Comparison of ENCODE assay signal across 18 cellular contexts in the genomic region with DNA sequence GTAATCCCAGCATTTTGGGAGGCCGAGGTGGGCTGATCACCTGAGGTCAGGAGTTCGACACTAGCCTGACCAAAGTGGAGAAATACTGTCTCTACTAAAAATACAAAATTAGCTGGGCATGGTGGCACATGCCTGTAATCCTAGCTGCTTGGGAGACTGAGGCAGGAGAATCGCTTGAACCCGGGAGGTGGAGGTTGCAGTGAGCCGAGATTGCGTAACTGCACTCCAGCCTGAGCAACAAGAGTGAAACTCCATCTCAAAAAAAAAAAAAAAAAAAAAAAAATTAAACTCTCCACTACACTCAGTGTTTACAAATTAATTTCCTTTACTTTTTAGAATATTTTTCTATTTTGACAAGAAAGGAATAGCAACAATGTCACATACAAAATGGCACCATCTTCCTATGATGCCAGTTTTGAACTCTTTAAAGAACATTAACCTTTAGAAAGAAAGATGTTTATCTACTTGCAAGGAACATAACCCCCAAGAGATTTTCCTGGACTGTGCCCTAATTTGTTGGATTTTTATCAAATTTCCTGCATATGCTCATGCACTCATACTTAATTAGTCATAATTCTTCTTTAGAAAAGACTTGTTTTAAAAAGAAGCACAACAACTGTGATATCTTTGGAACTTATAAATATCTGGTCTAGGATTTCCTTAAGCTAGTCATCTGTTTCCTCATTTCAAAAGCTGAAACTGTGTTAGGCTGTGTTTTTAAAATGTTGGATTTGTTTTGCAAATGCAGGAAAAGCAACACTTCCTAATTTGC. TPM values are rescaled to one million over a fixed set of nuclear protein-coding genes. Genes with fewer than 3 reads are reported as not detected.
A peak's percentile ranks its signal among the peaks of the same experiment; 100 is the strongest.
DNase-seq lines count a peak whose midpoint lies in the region; ATAC-seq and TF ChIP-seq lines count a peak whose summit lies in the region.
"Had no signal": no experiment of that assay in that cellular context is flagged by ENCODE, and none has a peak within 500 bp of the region (broad histone marks: within the 10 kb centered on the region; RNA-seq: fewer than 3 reads in every experiment).

No MANE protein-coding gene starts in this region.

- intact Hi-C loops in left ventricle myocardium superior (cut with micrococcal nuclease), result no loop called here
- intact Hi-C loops in Right ventricle myocardium inferior (cut with DNase I), result no loop called here

- no peaks in the 10 kb centered on the region for H3K9me3 ChIP-seq in hepatocyte (ENCODE audit: low read depth)
- H3K9me3 ChIP-seq: Caco-2, uterus had no signal

- H3K27ac ChIP-seq in hepatocyte (peak overlapping the region; percentile 7), GM23338 (ENCODE audit: low read depth) (no peak overlapping the region)
- H3K27ac ChIP-seq: parathyroid adenoma had no signal

- H4K20me1 ChIP-seq in hepatocyte (ENCODE audit: insufficient read depth, poor library complexity, severe bottlenecking), result no peaks in the 10 kb centered on the region
- H4K20me1 ChIP-seq in GM23338 (replicated peaks; ENCODE audit: insufficient read depth), result no peaks in the 10 kb centered on the region

- H3K9me2 ChIP-seq in hepatocyte (replicated peaks; ENCODE audit: insufficient read depth) (no peaks in the 10 kb centered on the region), GM23338 (ENCODE audit: insufficient read depth) (no peaks in the 10 kb centered on the region)

- no peak overlapping the region for H3K4me2 ChIP-seq in hepatocyte
- H3K4me2 ChIP-seq in GM23338, result no peak overlapping the region

- H3K4me1 Mint-ChIP-seq in GM23338, result no peaks in the 10 kb centered on the region

- no peaks in the 10 kb centered on the region for H3F3A ChIP-seq in GM23338 (replicated peaks; ENCODE audit: low read depth)

- no peaks in the 10 kb centered on the region for H3K36me3 Mint-ChIP-seq in GM23338 (ENCODE audit: low read depth)
- H3K36me3 Mint-ChIP-seq: brain had no signal

- no peak overlapping the region for H3K4me3 ChIP-seq in hepatocyte
- H3K4me3 ChIP-seq in GM23338, result no peak overlapping the region
- H3K4me3 ChIP-seq: uterus had no signal

- DNase-seq in left ventricle myocardium superior (no peak), Right ventricle myocardium inferior (ENCODE audit: missing footprints) (no peak), amniotic epithelial cell (ENCODE audit: low read depth) (peak; percentile 21), hepatocyte (ENCODE audit: low spot score) (no peak), GM23338 (ENCODE audit: low spot score) (no peak), AG20443 (ENCODE audit: low spot score) (no peak)
- DNase-seq: activated CD4-positive, alpha-beta T cell treated with anti-CD3 and anti-CD28 coated beads for 48 hours; activated naive CD4-positive, alpha-beta T cell treated with Interleukin-2 at 50 U/mL for 16 hours; Caco-2; effector CD4-positive, alpha-beta T cell; NCI-H1694; T1000; uterus had no signal

- peaks cover 6% of the 10 kb centered on the region for H3K4me1 ChIP-seq in hepatocyte (ENCODE audit: insufficient read depth)
- no peaks in the 10 kb centered on the region for H3K4me1 ChIP-seq in GM23338 (ENCODE audit: insufficient read depth)
- H3K4me1 ChIP-seq: parathyroid adenoma, uterus had no signal

- WGBS in hepatocyte (ENCODE audit: low lambda C conversion rate, missing lambda C conversion rate), result 97% methylated on average over 6 of the region's 6 CpGs

- no peaks in the 10 kb centered on the region for H3K27me3 Mint-ChIP-seq in GM23338 (ENCODE audit: insufficient read depth, low read depth, poor library complexity)
- H3K27me3 Mint-ChIP-seq: brain; stimulated activated naive CD8-positive, alpha-beta T cell treated with anti-CD3 and anti-CD28 coated beads, Interleukin-15, Interleukin-2, amounts not matched to agents 100 ng/mL and 50 ng/mL, for 24 hours had no signal

- H2AFZ ChIP-seq in hepatocyte (no peak overlapping the region), GM23338 (no peak overlapping the region)
- H2AFZ ChIP-seq: parathyroid adenoma had no signal

- no peaks in the 10 kb centered on the region for H3K9me3 Mint-ChIP-seq in GM23338
- H3K9me3 Mint-ChIP-seq: stimulated activated naive CD8-positive, alpha-beta T cell treated with anti-CD3 and anti-CD28 coated beads, Interleukin-15, Interleukin-2, amounts not matched to agents 100 ng/mL and 50 ng/mL, for 24 hours had no signal

- ATAC-seq in left ventricle myocardium superior (peak; percentile 41), Right ventricle myocardium inferior (no peak), GM23338 (no peak), HG03039 (IDR thresholded peaks at IDR 0.05; ENCODE audit: unreplicated experiment) (no peak), HG02610 (IDR thresholded peaks at IDR 0.05; ENCODE audit: unreplicated experiment) (no peak)

- TF ChIP-seq CTCF in hepatocyte (IDR thresholded peaks at IDR 0.05; ENCODE audit: poor library complexity) (no peak), GM23338 (conservative IDR thresholded peaks at IDR 0.05; ENCODE audit: low read depth in 2 of 2) (no peak)

- H3K36me3 ChIP-seq in hepatocyte (replicated peaks; ENCODE audit: insufficient read depth, low read depth) (no peaks in the 10 kb centered on the region), GM23338 (ENCODE audit: insufficient read depth) (no peaks in the 10 kb centered on the region)
- H3K36me3 ChIP-seq: uterus had no signal

- H3K79me2 ChIP-seq in hepatocyte (no peaks in the 10 kb centered on the region), GM23338 (replicated peaks; ENCODE audit: insufficient read depth) (no peaks in the 10 kb centered on the region)
- H3K79me2 ChIP-seq: parathyroid adenoma had no signal

- H3K27ac Mint-ChIP-seq in GM23338, result no peak overlapping the region
- H3K27ac Mint-ChIP-seq: brain; stimulated activated naive CD8-positive, alpha-beta T cell treated with anti-CD3 and anti-CD28 coated beads, Interleukin-15, Interleukin-2, amounts not matched to agents 100 ng/mL and 50 ng/mL, for 24 hours had no signal

- no peaks in the 10 kb centered on the region for H3K27me3 ChIP-seq in hepatocyte
- H3K27me3 ChIP-seq in GM23338 (ENCODE audit: insufficient read depth), result no peaks in the 10 kb centered on the region
- H3K27me3 ChIP-seq: uterus had no signal

- no peak overlapping the region for H3K4me3 Mint-ChIP-seq in GM23338
- H3K4me3 Mint-ChIP-seq: brain; stimulated activated naive CD8-positive, alpha-beta T cell treated with anti-CD3 and anti-CD28 coated beads, Interleukin-15, Interleukin-2, amounts not matched to agents 100 ng/mL and 50 ng/mL, for 24 hours had no signal

TF ChIP-seq in GM23338, 12 proteins besides CTCF, POLR2A, EP300 and RAD21 (continues in another document):
- TF ChIP-seq EZH2phosphoT487 (IDR thresholded peaks at IDR 0.05; ENCODE audit: unreplicated experiment), result no peak
- TF ChIP-seq NANOG (IDR thresholded peaks at IDR 0.05; ENCODE audit: borderline replicate concordance), result no peak
- TF ChIP-seq CREB1 (CRISPR knock-in tag; IDR thresholded peaks at IDR 0.05; ENCODE audit: low read depth), result no peak
- TF ChIP-seq STAT1 (IDR thresholded peaks at IDR 0.05; ENCODE audit: unreplicated experiment), result no peak
- TF ChIP-seq JUNB (IDR thresholded peaks at IDR 0.05; ENCODE audit: unreplicated experiment), result no peak
- no peak for TF ChIP-seq ZNF114 (CRISPR knock-in tag; IDR thresholded peaks at IDR 0.05)
- TF ChIP-seq POLR2AphosphoS5 (IDR thresholded peaks at IDR 0.05; ENCODE audit: low read depth), result no peak

RNA-seq across cellular contexts. Expression of a gene that starts 22.6 kb away (rescaled TPM):
- total RNA-seq in left ventricle myocardium superior (306 TPM), Right ventricle myocardium inferior (285 TPM), hepatocyte (123 and 124 TPM in 2 replicates)
- polyA plus RNA-seq in hepatocyte (25.0 and 26.9 TPM in 2 replicates), GM23338 (2016; fragmentation: Nextera tagmentation; extraction: Ambion mirVana) (4.7 and 5.5 TPM in 2 replicates)
- total RNA-seq in GM23338 (2014; rRNA removed; shearing (Covaris generic)), result 20.5 and 29.8 TPM in 2 replicates
